Comparison of ENCODE assay signal across 32 cellular contexts in the genomic region with DNA sequence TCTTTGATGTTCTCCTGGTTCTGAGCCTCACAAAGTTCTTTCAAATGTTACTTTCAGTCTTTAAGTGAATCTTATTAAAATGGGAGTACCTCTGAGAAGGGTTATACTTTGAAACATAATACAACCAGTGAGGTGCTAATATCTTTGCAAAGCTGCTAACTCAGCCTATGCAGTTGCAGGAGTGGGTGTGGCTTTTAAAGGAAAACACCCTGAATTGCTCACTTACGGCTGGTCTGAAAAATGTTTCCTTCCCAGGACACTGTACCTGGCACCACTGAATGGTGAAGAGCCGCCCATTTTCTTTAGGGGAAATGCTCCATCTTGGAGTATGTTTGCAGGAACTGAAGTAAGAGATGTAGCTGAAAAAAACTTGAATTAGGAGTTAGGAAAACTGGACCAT.
"Had no signal": no experiment of that assay in that cellular context is flagged by ENCODE, and none has a peak within 500 bp of the region (broad histone marks: within the 10 kb centered on the region; RNA-seq: fewer than 3 reads in every experiment).

No MANE protein-coding gene starts in this region.

- H3K27me3 ChIP-seq: adrenal gland, body of pancreas, dorsolateral prefrontal cortex, esophagus squamous epithelium, gastroesophageal sphincter, heart right ventricle had no signal

- DNase-seq: activated CD4-positive, alpha-beta memory T cell treated with anti-CD3 and anti-CD28 coated beads for 36 hours; activated CD4-positive, alpha-beta T cell treated with anti-CD3 and anti-CD28 coated beads for 36 hours; activated CD4-positive, alpha-beta T cell treated with anti-CD3 and anti-CD28 coated beads, Interleukin-2, amount 10 ng/mL, durations not matched to agents 24 days and 14 days; activated CD4-positive, CD25-positive, alpha-beta regulatory T cell; activated CD4-positive, CD25-positive, alpha-beta regulatory T cell treated with anti-CD3 and anti-CD28 coated beads, Interleukin-2, amount 50 U/mL, for 72 hours; activated CD8-positive, alpha-beta memory T cell treated with anti-CD3 and anti-CD28 coated beads, Interleukin-2, amount 10 ng/mL, durations not matched to agents 7 days and 5 days; activated CD8-positive, alpha-beta memory T cell treated with anti-CD3 and anti-CD28 coated beads, Interleukin-2, amount 50 U/mL, for 4 hours; activated CD8-positive, alpha-beta T cell treated with anti-CD3 and anti-CD28 coated beads, Interleukin-2, amount 10 ng/mL, durations not matched to agents 7 days and 5 days; activated effector memory CD4-positive, alpha-beta T cell treated with anti-CD3 and anti-CD28 coated beads, Interleukin-2, amount 50 U/mL, for 16 hours; activated naive CD4-positive, alpha-beta T cell treated with anti-CD3 and anti-CD28 coated beads for 36 hours; activated naive CD8-positive, alpha-beta T cell treated with anti-CD3 and anti-CD28 coated beads for 36 hours; activated naive CD8-positive, alpha-beta T cell treated with anti-CD3 and anti-CD28 coated beads, Interleukin-2, amount 50 U/mL, for 24 hours; activated T-cell treated with anti-CD3 and anti-CD28 coated beads, Interleukin-2, amount 50 U/mL, for 1 hour; activated T-cell treated with anti-CD3 and anti-CD28 coated beads, Interleukin-2, amount 50 U/mL, for 48 hours; adrenal gland; amygdala; aorta; body of pancreas; caudate nucleus; dorsolateral prefrontal cortex; effector memory CD4-positive, alpha-beta T cell; endodermal cell; esophagus squamous epithelium; foreskin melanocyte; heart right ventricle; T-helper 1 cell; T-helper 17 cell; T1000; WERI-Rb-1 had no signal

- H3K9me3 ChIP-seq: adrenal gland, body of pancreas, esophagus squamous epithelium, gastroesophageal sphincter, heart right ventricle had no signal

- H3K4me3 ChIP-seq: adrenal gland, body of pancreas, dorsolateral prefrontal cortex, esophagus squamous epithelium, gastroesophageal sphincter, heart right ventricle had no signal

- H3K27ac ChIP-seq: adrenal gland, body of pancreas, epithelial cell of prostate, esophagus squamous epithelium, gastroesophageal sphincter, heart right ventricle, WERI-Rb-1 had no signal

- FAIRE-seq: colon had no signal

- H3K36me3 ChIP-seq: adrenal gland, esophagus squamous epithelium, gastroesophageal sphincter, WERI-Rb-1 had no signal
